ENCODE assay signal across 13 cellular contexts in the genomic region with DNA sequence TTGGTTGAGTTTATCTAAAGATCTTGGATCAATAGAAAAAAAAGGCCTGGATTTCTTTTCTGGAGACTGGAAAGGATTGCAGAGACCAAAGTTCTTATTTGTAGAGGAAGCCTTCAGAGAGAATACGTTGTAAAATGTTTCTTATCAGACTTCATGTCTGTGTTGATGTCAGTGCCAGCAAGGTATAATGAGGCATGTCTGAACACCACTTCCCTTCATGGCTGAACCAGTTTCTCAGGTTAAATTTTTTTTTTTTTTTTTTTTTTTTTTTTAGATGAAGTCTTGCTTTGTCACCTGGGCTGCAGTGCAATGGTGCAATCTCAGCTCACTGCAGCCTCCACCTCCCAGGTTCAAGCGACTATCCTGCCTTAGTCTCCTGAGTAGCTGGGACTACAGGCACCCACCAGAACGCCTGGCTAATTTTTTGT.
"Had no signal": no experiment of that assay in that cellular context is flagged by ENCODE, and none has a peak within 500 bp of the region (broad histone marks: within the 10 kb centered on the region; RNA-seq: fewer than 3 reads in every experiment).

No MANE protein-coding gene starts in this region.

- H3K27ac Mint-ChIP-seq: activated naive CD8-positive, alpha-beta T cell treated with anti-CD3 and anti-CD28 coated beads for 36 hours; activated T-cell treated with anti-CD3 and anti-CD28 coated beads, Interleukin-2, amount 50 U/mL, for 24 hours; natural killer cell treated with Interleukin-12 subunit alpha and Interleukin-12 subunit beta and Interleukin-15 and Interleukin-18, amount 100 ng/mL, for 72 hours; T-helper 2 cell treated with Interferon-gamma antibody and Interleukin-4, amounts not matched to agents 5 μg/mL and 100 μg/mL, for 36 hours had no signal

- H3K9me3 Mint-ChIP-seq: activated naive CD8-positive, alpha-beta T cell treated with anti-CD3 and anti-CD28 coated beads for 36 hours; activated T-cell treated with anti-CD3 and anti-CD28 coated beads, Interleukin-2, amount 50 U/mL, for 24 hours; natural killer cell treated with Interleukin-12 subunit alpha and Interleukin-12 subunit beta and Interleukin-15 and Interleukin-18, amount 100 ng/mL, for 72 hours; T-helper 2 cell treated with Interferon-gamma antibody and Interleukin-4, amounts not matched to agents 5 μg/mL and 100 μg/mL, for 36 hours had no signal

- DNase-seq: activated CD4-positive, alpha-beta T cell treated with anti-CD3 and anti-CD28 coated beads, Interleukin-2, amount 50 U/mL, for 4 hours; activated naive CD8-positive, alpha-beta T cell treated with anti-CD3 and anti-CD28 coated beads for 36 hours; activated T-cell treated with anti-CD3 and anti-CD28 coated beads, Interleukin-2, amount 50 U/mL, for 24 hours; hypothalamus; nucleus accumbens; stimulated activated CD4-positive, alpha-beta T cell treated with anti-CD3 and anti-CD28 coated beads, Interleukin-4, amount 100 ng/mL, for 1 hour; stimulated activated CD8-positive, alpha-beta memory T cell treated with anti-CD3 and anti-CD28 coated beads, Interleukin-4, amount 100 ng/mL, for 48 hours; stimulated activated naive CD8-positive, alpha-beta T cell treated with anti-CD3 and anti-CD28 coated beads, Interleukin-15, Interleukin-2, amounts not matched to agents 100 U/mL and 50 U/mL, for 24 hours; SW 1271 had no signal

- H3K4me3 ChIP-seq: lung had no signal

- H3K4me3 Mint-ChIP-seq: activated naive CD8-positive, alpha-beta T cell treated with anti-CD3 and anti-CD28 coated beads for 36 hours; activated T-cell treated with anti-CD3 and anti-CD28 coated beads, Interleukin-2, amount 50 U/mL, for 24 hours; natural killer cell treated with Interleukin-12 subunit alpha and Interleukin-12 subunit beta and Interleukin-15 and Interleukin-18, amount 100 ng/mL, for 72 hours; T-helper 2 cell treated with Interferon-gamma antibody and Interleukin-4, amounts not matched to agents 5 μg/mL and 100 μg/mL, for 36 hours had no signal

- H3K27me3 Mint-ChIP-seq: activated naive CD8-positive, alpha-beta T cell treated with anti-CD3 and anti-CD28 coated beads for 36 hours; activated T-cell treated with anti-CD3 and anti-CD28 coated beads, Interleukin-2, amount 50 U/mL, for 24 hours; natural killer cell treated with Interleukin-12 subunit alpha and Interleukin-12 subunit beta and Interleukin-15 and Interleukin-18, amount 100 ng/mL, for 72 hours had no signal

- H3K36me3 Mint-ChIP-seq: activated naive CD8-positive, alpha-beta T cell treated with anti-CD3 and anti-CD28 coated beads for 36 hours; natural killer cell treated with Interleukin-12 subunit alpha and Interleukin-12 subunit beta and Interleukin-15 and Interleukin-18, amount 100 ng/mL, for 72 hours had no signal

- ATAC-seq: activated CD4-positive, CD25-positive, alpha-beta regulatory T cell treated with anti-CD3 and anti-CD28 coated beads, Interleukin-2, amount 50 U/mL, for 24 hours; natural killer cell treated with Interleukin-12 subunit alpha and Interleukin-12 subunit beta and Interleukin-15 and Interleukin-18, amount 100 ng/mL, for 72 hours; stimulated activated naive CD8-positive, alpha-beta T cell treated with anti-CD3 and anti-CD28 coated beads, Interleukin-15, Interleukin-2, amounts not matched to agents 100 U/mL and 50 U/mL, for 24 hours had no signal
